7 cellular contexts compared by ENCODE assay signal in genomic region chrY:15072084-15072483, GRCh38.
"Had no signal": no experiment of that assay in that cellular context is flagged by ENCODE, and none has a peak within 500 bp of the region (broad histone marks: within the 10 kb centered on the region; RNA-seq: fewer than 3 reads in every experiment).

No MANE protein-coding gene starts in this region.

- FAIRE-seq: GM12878, GM12891, GM12892, GM18507, GM19239 had no signal

- DNase-seq: GDM1, GF-D8 had no signal

- ATAC-seq: GM12878 had no signal

- H3K4me3 ChIP-seq: GM12878 had no signal
